32 cellular contexts compared by ENCODE assay signal in genomic region chr1:9500756-9501754, GRCh38. TPM values are rescaled to one million over a fixed set of nuclear protein-coding genes. Genes with fewer than 3 reads are reported as not detected.
DNase-seq lines count a peak whose midpoint lies in the region; ATAC-seq, FAIRE-seq and TF ChIP-seq lines count a peak whose summit lies in the region.
"Had no signal": no experiment of that assay in that cellular context is flagged by ENCODE, and none has a peak within 500 bp of the region (broad histone marks: within the 10 kb centered on the region; RNA-seq: fewer than 3 reads in every experiment).

No MANE protein-coding gene starts in this region.

- no peaks in the 10 kb centered on the region for H3K4me1 Mint-ChIP-seq in activated CD8-positive, alpha-beta T cell treated with anti-CD3 and anti-CD28 coated beads, Interleukin-2, amount 10 ng/mL, durations not matched to agents 7 days and 5 days (ENCODE audit: low read depth)
- H3K4me1 Mint-ChIP-seq: CD4-positive, CD25-positive, alpha-beta regulatory T cell; stimulated activated naive B cell treated with anti-CD40 and anti-IgM and Interleukin-4, amounts not matched to agents 10 μg/mL and 1 μg/mL and 100 μg/mL, for 72 hours had no signal

- peak; percentile 26 for ATAC-seq in omental fat pad (ENCODE audit: low FRiP score)
- ATAC-seq in HG02588 (IDR thresholded peaks at IDR 0.05; ENCODE audit: unreplicated experiment), result no peak
- no peak for ATAC-seq in activated CD8-positive, alpha-beta T cell treated with anti-CD3 and anti-CD28 coated beads, Interleukin-2, amount 10 ng/mL, durations not matched to agents 7 days and 5 days
- ATAC-seq: activated naive CD4-positive, alpha-beta T cell treated with anti-CD3 and anti-CD28 coated beads, Interleukin-2, amount 50 U/mL, for 72 hours; mucosa of descending colon; stimulated activated naive B cell treated with anti-CD40 and anti-IgM and Interleukin-4, amounts not matched to agents 10 μg/mL and 1 μg/mL and 100 μg/mL, for 72 hours; upper lobe of right lung had no signal

- H3K4me1 ChIP-seq in BLaER1, result peaks cover 24% of the 10 kb centered on the region
- H3K4me1 ChIP-seq in kidney (ENCODE audit: control insufficient read depth in 1 of 2, insufficient read depth in 1 of 2, low read depth in 1 of 2, low read length in 2 of 2), result peaks cover 10% of the 10 kb centered on the region in 2 donors
- H3K4me1 ChIP-seq: Peyer's patch, upper lobe of right lung had no signal

- H3K27ac Mint-ChIP-seq in activated CD8-positive, alpha-beta T cell treated with anti-CD3 and anti-CD28 coated beads, Interleukin-2, amount 10 ng/mL, durations not matched to agents 7 days and 5 days, result no peak overlapping the region
- H3K27ac Mint-ChIP-seq: activated naive CD4-positive, alpha-beta T cell treated with anti-CD3 and anti-CD28 coated beads, Interleukin-2, amount 50 U/mL, for 72 hours; CD4-positive, CD25-positive, alpha-beta regulatory T cell; natural killer cell; stimulated activated naive B cell treated with anti-CD40 and anti-IgM and Interleukin-4, amounts not matched to agents 10 μg/mL and 1 μg/mL and 100 μg/mL, for 72 hours; T-helper 2 cell treated with Interferon-gamma antibody and Interleukin-4, amounts not matched to agents 5 μg/mL and 100 μg/mL, for 36 hours had no signal

- H3K27me3 ChIP-seq in BLaER1, result no peaks in the 10 kb centered on the region
- H3K27me3 ChIP-seq: Peyer's patch, upper lobe of right lung had no signal

- peak overlapping the region; percentile 18; the same call in 1 of the 2 replicates for H3K9ac ChIP-seq in BLaER1
- peak overlapping the region; percentile 41 to 62 for H3K9ac ChIP-seq in kidney (ENCODE audit: low read length in 2 of 2)

- FAIRE-seq in RCC 7860 (lab: Jason Lieb, UNC), result peak; percentile 86
- no peak for FAIRE-seq in kidney (lab: Jason Lieb, UNC)
- FAIRE-seq: bronchial epithelial cell, keratinocyte had no signal

- peak overlapping the region; percentile 68 for H3K4me2 ChIP-seq in BLaER1

- no peaks in the 10 kb centered on the region for H4K20me1 ChIP-seq in BLaER1

- H3K4me3 Mint-ChIP-seq in activated CD8-positive, alpha-beta T cell treated with anti-CD3 and anti-CD28 coated beads, Interleukin-2, amount 10 ng/mL, durations not matched to agents 7 days and 5 days, result no peak overlapping the region
- H3K4me3 Mint-ChIP-seq: CD4-positive, CD25-positive, alpha-beta regulatory T cell; natural killer cell; stimulated activated naive B cell treated with anti-CD40 and anti-IgM and Interleukin-4, amounts not matched to agents 10 μg/mL and 1 μg/mL and 100 μg/mL, for 72 hours; T-helper 2 cell treated with Interferon-gamma antibody and Interleukin-4, amounts not matched to agents 5 μg/mL and 100 μg/mL, for 36 hours had no signal

- TF ChIP-seq CTCF in kidney (IDR thresholded peaks at IDR 0.05; ENCODE audit: borderline replicate concordance, extremely low read depth, insufficient read depth) (no peak), omental fat pad (IDR thresholded peaks at IDR 0.05) (no peak), foreskin fibroblast (IDR thresholded peaks at IDR 0.05; ENCODE audit: low read depth, low read length) (no peak)

- H3K27ac ChIP-seq in BLaER1 (peak overlapping the region; percentile 66), kidney (ENCODE audit: low read depth in 2 of 2, low read length in 2 of 2) (peak overlapping the region; percentile 86 to 93)
- H3K27ac ChIP-seq: Peyer's patch, skin epidermis, upper lobe of right lung had no signal

- H3K4me3 ChIP-seq in BLaER1, result no peak overlapping the region
- H3K4me3 ChIP-seq in kidney (ENCODE audit: low read length in 2 of 2), result no peak overlapping the region
- H3K4me3 ChIP-seq in foreskin fibroblast (ENCODE audit: low read depth in 1 of 2, low read length in 2 of 2), result no peak overlapping the region
- H3K4me3 ChIP-seq: mucosa of descending colon, Peyer's patch, skin epidermis, upper lobe of right lung had no signal

- no peaks in the 10 kb centered on the region for H3K36me3 ChIP-seq in BLaER1
- H3K36me3 ChIP-seq in kidney (ENCODE audit: control insufficient read depth in 1 of 2, insufficient read depth in 2 of 2, low read length in 2 of 2), result no peaks in the 10 kb centered on the region
- H3K36me3 ChIP-seq: Peyer's patch, upper lobe of right lung had no signal

- POLR2A ChIA-PET in activated CD8-positive, alpha-beta T cell treated with anti-CD3 and anti-CD28 coated beads, Interleukin-2, amount 10 ng/mL, durations not matched to agents 7 days and 5 days (lab: Charles Lee), result no interaction called here

- H3K27me3 Mint-ChIP-seq in activated CD8-positive, alpha-beta T cell treated with anti-CD3 and anti-CD28 coated beads, Interleukin-2, amount 10 ng/mL, durations not matched to agents 7 days and 5 days (ENCODE audit: low read depth), result peaks cover 15% of the 10 kb centered on the region

- intact Hi-C loops in kidney (cut with DNase I), result no loop called here

- CTCF ChIA-PET in activated CD8-positive, alpha-beta T cell treated with anti-CD3 and anti-CD28 coated beads, Interleukin-2, amount 10 ng/mL, durations not matched to agents 7 days and 5 days (lab: Charles Lee), result interaction anchor here (0.6 to 1.6 kb wide), 3 partner anchors 10 to 640 kb away, joined by 3 to 5 read pairs (median 3); no protein-coding TSS in a partner anchor

- no peaks in the 10 kb centered on the region for H3K9me3 Mint-ChIP-seq in activated CD8-positive, alpha-beta T cell treated with anti-CD3 and anti-CD28 coated beads, Interleukin-2, amount 10 ng/mL, durations not matched to agents 7 days and 5 days (ENCODE audit: insufficient read depth)
- H3K9me3 Mint-ChIP-seq: activated naive CD4-positive, alpha-beta T cell treated with anti-CD3 and anti-CD28 coated beads, Interleukin-2, amount 50 U/mL, for 72 hours; natural killer cell; stimulated activated naive B cell treated with anti-CD40 and anti-IgM and Interleukin-4, amounts not matched to agents 10 μg/mL and 1 μg/mL and 100 μg/mL, for 72 hours; T-helper 2 cell treated with Interferon-gamma antibody and Interleukin-4, amounts not matched to agents 5 μg/mL and 100 μg/mL, for 36 hours had no signal

- H3K9me3 ChIP-seq in BLaER1 (peaks cover 14% of the 10 kb centered on the region), kidney (ENCODE audit: control insufficient read depth in 1 of 2, low read length in 2 of 2) (no peaks in the 10 kb centered on the region)
- H3K9me3 ChIP-seq: mucosa of descending colon, Peyer's patch, upper lobe of right lung had no signal

- no peaks in the 10 kb centered on the region for H3K36me3 Mint-ChIP-seq in activated CD8-positive, alpha-beta T cell treated with anti-CD3 and anti-CD28 coated beads, Interleukin-2, amount 10 ng/mL, durations not matched to agents 7 days and 5 days (ENCODE audit: low read depth)
- H3K36me3 Mint-ChIP-seq: activated naive CD4-positive, alpha-beta T cell treated with anti-CD3 and anti-CD28 coated beads, Interleukin-2, amount 50 U/mL, for 72 hours; CD4-positive, CD25-positive, alpha-beta regulatory T cell; natural killer cell; stimulated activated naive B cell treated with anti-CD40 and anti-IgM and Interleukin-4, amounts not matched to agents 10 μg/mL and 1 μg/mL and 100 μg/mL, for 72 hours had no signal

- peak; percentile 62 for DNase-seq in RCC 7860 (ENCODE audit: low spot score)
- no peak for DNase-seq in kidney
- DNase-seq in omental fat pad (ENCODE audit: low spot score), result no peak
- DNase-seq in activated CD8-positive, alpha-beta T cell treated with anti-CD3 and anti-CD28 coated beads, Interleukin-2, amount 10 ng/mL, durations not matched to agents 7 days and 5 days, result no peak
- DNase-seq in foreskin fibroblast, result no peak
- DNase-seq in activated CD4-positive, alpha-beta T cell treated with anti-CD3 and anti-CD28 coated beads for 4 hours, result no peak
- DNase-seq: activated CD4-positive, alpha-beta T cell treated with anti-CD3 and anti-CD28 coated beads for 48 hours; activated CD8-positive, alpha-beta memory T cell treated with anti-CD3 and anti-CD28 coated beads for 24 hours; activated effector memory CD4-positive, alpha-beta T cell treated with Interleukin-2 at 50 U/mL for 16 hours; activated T-cell treated with anti-CD3 and anti-CD28 coated beads, Interleukin-2, amount 50 U/mL, for 1 hour; aorta; CD4-positive, CD25-positive, alpha-beta regulatory T cell; DMS79 treated with DMSO at 0.1 percent for 48 hours; effector CD4-positive, alpha-beta T cell; GDM1; glutamatergic neuron; mucosa of descending colon; natural killer cell; NCI-H1417; NCI-H2029; NCI-H524; Peyer's patch; SHP77 treated with DMSO at 0.1 percent for 48 hours; stimulated activated naive B cell treated with anti-CD40 and anti-IgM and Interleukin-4, amounts not matched to agents 10 μg/mL and 1 μg/mL and 100 μg/mL, for 72 hours; upper lobe of right lung had no signal

RNA-seq across cellular contexts. Expression of gene SLC25A33, which starts 38.2 kb away (rescaled TPM):
- total RNA-seq in kidney (3.8 TPM), omental fat pad (10 to 100 TPM; 15.6 to 25.8 (median 19.1) TPM)
- polyA plus RNA-seq in kidney (ENCODE audit: insufficient read depth, low read depth, low replicate concordance), result 11.3 TPM
- 1 to 10 TPM; 4.1 to 4.4 TPM for total RNA-seq in activated CD8-positive, alpha-beta T cell treated with anti-CD3 and anti-CD28 coated beads, Interleukin-2, amount 10 ng/mL, durations not matched to agents 7 days and 5 days
